ENCODE assay signal across 8 cellular contexts in the genomic region with DNA sequence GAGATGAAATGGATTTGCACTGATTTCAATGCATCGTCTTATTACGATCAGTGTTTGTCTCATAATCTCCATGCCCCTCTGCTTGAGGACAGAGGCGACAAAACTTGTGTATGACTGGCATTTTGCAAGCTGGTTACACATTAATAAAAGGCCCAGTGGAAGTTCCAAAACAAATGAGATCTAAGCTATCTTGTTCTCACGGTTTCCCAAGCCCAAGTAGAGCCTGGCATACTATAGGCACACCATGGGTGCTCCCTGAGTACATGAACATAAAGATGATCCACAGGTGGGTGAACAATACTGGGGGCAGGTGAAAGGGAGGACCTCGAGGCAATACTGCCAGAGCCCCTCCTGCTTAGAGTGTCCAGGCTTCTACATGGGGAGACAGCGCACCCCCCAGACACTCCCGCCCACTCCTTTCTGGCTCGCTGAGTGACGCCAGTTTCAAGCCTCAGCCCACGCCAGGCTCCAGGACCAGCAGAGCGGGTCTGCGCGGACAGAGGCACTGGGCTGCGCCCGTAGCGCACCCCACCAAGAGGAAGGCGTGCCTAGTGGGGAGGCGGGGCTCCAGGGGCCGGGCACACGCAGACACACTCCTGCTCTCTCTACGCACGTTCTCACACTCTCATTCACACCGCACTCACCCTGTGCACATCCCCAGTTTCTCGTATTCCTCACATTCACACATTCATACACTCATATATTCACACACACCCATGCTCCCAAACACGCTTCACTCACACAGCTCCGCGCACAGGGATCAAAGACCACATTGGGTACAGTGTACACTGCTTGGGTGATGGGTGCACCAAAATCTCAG. TPM values are rescaled to one million over a fixed set of nuclear protein-coding genes. Genes with fewer than 3 reads are reported as not detected.
A peak's percentile ranks its signal among the peaks of the same experiment; 100 is the strongest.
DNase-seq lines count a peak whose midpoint lies in the region; ATAC-seq and TF ChIP-seq lines count a peak whose summit lies in the region.

No MANE protein-coding gene starts in this region.

- H3K36me3 ChIP-seq in MG63 = no peaks in the 10 kb centered on the region
- H3K36me3 ChIP-seq in body of pancreas (replicated peaks in 1 of 2; ENCODE audit: insufficient read depth in 1 of 2, low read depth in 2 of 2) = no peaks in the 10 kb centered on the region
- H3K36me3 ChIP-seq in stomach = no peaks in the 10 kb centered on the region

- H3K9me3 ChIP-seq in MG63 = no peaks in the 10 kb centered on the region
- H3K9me3 ChIP-seq in body of pancreas = no peaks in the 10 kb centered on the region
- no peaks in the 10 kb centered on the region for H3K9me3 ChIP-seq in stomach

- ATAC-seq in GM19023 (IDR thresholded peaks at IDR 0.05; ENCODE audit: unreplicated experiment) = peak; percentile 55
- ATAC-seq in body of pancreas = peak; percentile 59
- no peak for ATAC-seq in GM18858 (IDR thresholded peaks at IDR 0.05; ENCODE audit: unreplicated experiment)

- TF ChIP-seq POLR2A in body of pancreas (IDR thresholded peaks at IDR 0.05) (no peak), stomach (IDR thresholded peaks at IDR 0.05) (no peak)

- DNase-seq in AG20443 (ENCODE audit: low spot score) (peak; percentile 77), MG63 (peak; percentile 42), body of pancreas (peak; percentile 27 to 53 (median 38)), kidney glomerular epithelial cell (lab: John Stamatoyannopoulos, UW) (peak; percentile 33), stomach (peak; percentile 51), NK-92 (lab: John Stamatoyannopoulos, UW; ENCODE audit: unreplicated experiment) (no peak)

- H3K27me3 ChIP-seq in MG63 (no peaks in the 10 kb centered on the region), body of pancreas (peaks cover 0 to 29% of the 10 kb centered on the region in 2 donors), stomach (peaks cover 19 to 57% (median 44%) of the 10 kb centered on the region in 3 donors)

- H3K27ac ChIP-seq in body of pancreas = peak overlapping the region in 1 of 4 donors; percentile 3
- no peak overlapping the region for H3K27ac ChIP-seq in stomach

- TF ChIP-seq CTCF in body of pancreas (IDR thresholded peaks at IDR 0.05) (no peak), stomach (IDR thresholded peaks at IDR 0.05) (no peak)

- intact Hi-C loops in body of pancreas (cut with DNase I) (no loop called here), stomach (cut with DNase I; ENCODE audit: low total_unique reads) (no loop called here)

- peak overlapping the region; percentile 50 for H3K4me3 ChIP-seq in MG63
- H3K4me3 ChIP-seq in body of pancreas = no peak overlapping the region
- H3K4me3 ChIP-seq in stomach = peak overlapping the region; percentile 43 to 60 (median 48)

- H3K4me1 ChIP-seq in body of pancreas = peaks cover 25% of the 10 kb centered on the region
- H3K4me1 ChIP-seq in stomach = peaks cover 18 to 36% (median 27%) of the 10 kb centered on the region in 4 donors

- WGBS in body of pancreas, 2 donors = 7 to 8% methylated on average over 15 to 27 of the region's 27 CpGs
- 9 to 17% (median 13%) methylated on average over 16 to 27 of the region's 27 CpGs for WGBS in stomach, 5 donors

- TF ChIP-seq EP300 in stomach (IDR thresholded peaks at IDR 0.05) = no peak

RNA-seq across cellular contexts. Expression of a gene that starts 8.9 kb away (rescaled TPM):
- not detected in 2 replicates for total RNA-seq in MG63 (2014; rRNA removed; shearing (Covaris generic); ENCODE audit: low replicate concordance)
- total RNA-seq in body of pancreas (not detected), stomach (not detected)
- not detected for polyA plus RNA-seq in stomach

RNA-seq across cellular contexts. Expression of a gene that starts 26.6 kb away (rescaled TPM):
- 179 and 219 TPM in 2 replicates for total RNA-seq in MG63 (2014; rRNA removed; shearing (Covaris generic); ENCODE audit: low replicate concordance)
- total RNA-seq in body of pancreas (10 to 100 TPM in 1 of 2 donors, 1 to 10 TPM in 1; 6.9 to 18.9 TPM), stomach (100 to 1,000 TPM in 1 of 5 donors, 10 to 100 TPM in 4; 15.8 to 128 (median 31.3) TPM)
- 10 to 100 TPM in 2 of 3 donors, 1 to 10 TPM in 1; 9.8 to 29.3 (median 17.1) TPM for polyA plus RNA-seq in stomach

Comparison
In these comparisons a context has a peak if more than half of its experiments do, and no peak if none do; other contexts are left out.
1. H3K4me3 ChIP-seq: peak in MG63 (single experiment) and stomach (4 of 4); none in body of pancreas (0 of 2).